1 cellular context compared by ENCODE assay signal in genomic region chr1:32871364-32872188, GRCh38.
TF ChIP-seq lines count a peak whose summit lies in the region.

No MANE protein-coding gene starts in this region.

TF ChIP-seq in K562, 482 proteins besides CTCF, POLR2A, EP300 and RAD21:
- TF ChIP-seq EZH2 (IDR thresholded peaks at IDR 0.05; ENCODE audit: borderline replicate concordance, low read depth, low read length) (peak; percentile 86; the same call in 1 of the 2 replicates), MAZ (CRISPR knock-in tag; conservative IDR thresholded peaks at IDR 0.05 in 1 of 2, IDR thresholded peaks at IDR 0.05 in 1 of 2) (peak in 1 of 2 experiments; percentile 37; a peak in 1 of 4 replicates), ZNF76 (CRISPR knock-in tag; IDR thresholded peaks at IDR 0.05; ENCODE audit: borderline replicate concordance) (no peak)
